In the genomic region with DNA sequence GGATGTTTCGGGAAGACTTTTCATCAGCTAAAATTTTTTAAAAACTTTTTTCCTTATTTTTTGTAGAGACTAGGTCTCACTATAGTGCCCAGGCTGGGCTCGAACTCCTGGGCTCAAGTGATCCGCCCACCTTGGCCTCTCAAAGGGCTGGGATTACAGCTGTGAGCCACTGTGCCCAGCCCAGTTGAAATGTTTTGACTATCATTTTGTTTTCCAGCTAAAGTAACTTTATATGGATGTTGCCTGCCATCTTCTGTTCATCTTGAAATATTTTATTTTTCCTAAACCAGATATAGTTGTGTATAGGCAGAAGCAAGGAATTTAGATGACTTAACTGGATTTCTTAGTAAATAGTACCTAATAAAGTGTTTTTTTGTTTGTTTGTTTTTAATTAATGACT, we compare ENCODE assay signal across 10 cellular contexts. TPM values are rescaled to one million over a fixed set of nuclear protein-coding genes. Genes with fewer than 3 reads are reported as not detected.
DNase-seq lines count a peak whose midpoint lies in the region; ATAC-seq and TF ChIP-seq lines count a peak whose summit lies in the region.
"Had no signal": no experiment of that assay in that cellular context is flagged by ENCODE, and none has a peak within 500 bp of the region (broad histone marks: within the 10 kb centered on the region; RNA-seq: fewer than 3 reads in every experiment).

No MANE protein-coding gene starts in this region.

- no peak overlapping the region for H3K27ac ChIP-seq in adrenal gland
- H3K27ac ChIP-seq in heart right ventricle = peak overlapping the region in 1 of 10 donors; percentile 61
- H3K27ac ChIP-seq in stomach = peak overlapping the region in 1 of 5 donors; percentile 37

- no peak for TF ChIP-seq EP300 in stomach (IDR thresholded peaks at IDR 0.05)

- no peaks in the 10 kb centered on the region for H3K36me3 ChIP-seq in adrenal gland (replicated peaks in 1 of 2)
- H3K36me3 ChIP-seq in heart right ventricle = peaks cover 0 to 27% (median 11%) of the 10 kb centered on the region in 9 donors
- H3K36me3 ChIP-seq in stomach = peaks cover 5 to 23% (median 10%) of the 10 kb centered on the region in 4 donors

- no peak for TF ChIP-seq POLR2A in adrenal gland (IDR thresholded peaks at IDR 0.05)
- no peak for TF ChIP-seq POLR2A in stomach (IDR thresholded peaks at IDR 0.05)

- intact Hi-C loops in adrenal gland (cut with DNase I) = loop anchor here in 1 of 2 donors (5.0 kb wide), 1 partner anchor 135 kb away; no protein-coding TSS in a partner anchor
- intact Hi-C loops in heart right ventricle (cut with DNase I) = loop anchor here in 7 of 10 donors (2.0 to 10.0 kb wide), 4 partner anchors 132 to 136 kb away; no protein-coding TSS in a partner anchor
- intact Hi-C loops in stomach (cut with DNase I; ENCODE audit: low total_unique reads) = loop anchor here (5.0 kb wide), 1 partner anchor 135 kb away; no protein-coding TSS in a partner anchor

- H3K9me3 ChIP-seq in adrenal gland (replicated peaks in 1 of 3) (no peaks in the 10 kb centered on the region), heart right ventricle (no peaks in the 10 kb centered on the region), stomach (no peaks in the 10 kb centered on the region)

- H3K27me3 ChIP-seq in adrenal gland = no peaks in the 10 kb centered on the region
- no peaks in the 10 kb centered on the region for H3K27me3 ChIP-seq in heart right ventricle
- no peaks in the 10 kb centered on the region for H3K27me3 ChIP-seq in stomach

- DNase-seq in HT1080 (ENCODE audit: low read depth) = peak; percentile 37
- DNase-seq in adrenal gland = peak; percentile 44 to 74 (median 64)
- DNase-seq in heart right ventricle = peak in 1 of 2 donors; percentile 30
- DNase-seq in stomach = no peak
- DNase-seq in cerebellum (ENCODE audit: low spot score) = no peak
- DNase-seq in activated CD4-positive, alpha-beta T cell treated with anti-CD3 and anti-CD28 coated beads, Interleukin-2, amount 50 U/mL, for 1 hour = no peak
- DNase-seq: activated CD8-positive, alpha-beta memory T cell treated with anti-CD3 and anti-CD28 coated beads, Interleukin-2, amount 50 U/mL, for 4 hours; NCI-H1417 treated with DMSO at 0.1 percent for 48 hours had no signal

- H3K4me3 ChIP-seq in adrenal gland (no peak overlapping the region), heart right ventricle (no peak overlapping the region), stomach (no peak overlapping the region)

- H3K4me1 ChIP-seq in adrenal gland (replicated peaks in 1 of 2) = no peaks in the 10 kb centered on the region
- H3K4me1 ChIP-seq in heart right ventricle = no peaks in the 10 kb centered on the region
- no peaks in the 10 kb centered on the region for H3K4me1 ChIP-seq in stomach

- TF ChIP-seq CTCF in adrenal gland (IDR thresholded peaks at IDR 0.05) = peak in 5 of 6 experiments; percentile 49 to 68 (median 61)
- TF ChIP-seq CTCF in heart right ventricle (IDR thresholded peaks at IDR 0.05) = peak in 5 of 9 donors; percentile 19 to 48 (median 35)
- TF ChIP-seq CTCF in stomach (IDR thresholded peaks at IDR 0.05) = peak in 4 of 7 experiments; percentile 8 to 43 (median 22)

- 42 to 57% (median 47%) methylated on average over 3 of the region's 3 CpGs for WGBS in adrenal gland, 4 donors
- 70 to 71% methylated on average over 3 of the region's 3 CpGs for WGBS in heart right ventricle, 2 donors
- WGBS in stomach, 5 donors = 41 to 54% (median 45%) methylated on average over 3 of the region's 3 CpGs

- ATAC-seq in heart right ventricle = peak; percentile 56 to 84 (median 68)
- ATAC-seq in HG03565 (IDR thresholded peaks at IDR 0.05; ENCODE audit: unreplicated experiment) = no peak
- no peak for ATAC-seq in HG03095 (IDR thresholded peaks at IDR 0.05; ENCODE audit: unreplicated experiment)

RNA-seq across cellular contexts. Expression of gene CAB39L, which starts 7.0 kb away (rescaled TPM):
- total RNA-seq in HT1080 (2014; rRNA removed; shearing (Covaris generic)) = 1.5 and 2.1 TPM in 2 replicates
- polyA plus RNA-seq in HT1080 (2015; cell fraction: cytosol; rRNA removed) = 1.7 and 3.2 TPM in 2 replicates
- 1.9 and 2.1 TPM in 2 replicates for polyA plus RNA-seq in HT1080 (2015; cell fraction: nucleus; rRNA removed)
- total RNA-seq in adrenal gland = 100 to 1,000 TPM in 1 of 8 donors, 10 to 100 TPM in 7; 19.8 to 115 (median 54.0) TPM
- polyA plus RNA-seq in adrenal gland = 10 to 100 TPM; 17.8 to 23.0 (median 22.4) TPM
- 10 to 100 TPM; 13.8 to 33.2 (median 17.9) TPM for total RNA-seq in heart right ventricle
- 1 to 10 TPM; 7.1 to 9.7 TPM for polyA plus RNA-seq in heart right ventricle
- total RNA-seq in stomach = 10 to 100 TPM; 29.3 to 61.6 (median 45.5) TPM
- polyA plus RNA-seq in stomach = 10 to 100 TPM; 11.4 to 20.2 (median 12.0) TPM
- 19.7 TPM for total RNA-seq in cerebellum

RNA-seq across cellular contexts. Expression of gene SETDB2, which starts 7.2 kb away (rescaled TPM):
- 4.2 and 5.1 TPM in 2 replicates for total RNA-seq in HT1080 (2014; rRNA removed; shearing (Covaris generic))
- 3.7 and 5.2 TPM in 2 replicates for polyA plus RNA-seq in HT1080 (2015; cell fraction: cytosol; rRNA removed)
- polyA plus RNA-seq in HT1080 (2015; cell fraction: nucleus; rRNA removed) = 6.6 and 7.0 TPM in 2 replicates
- total RNA-seq in adrenal gland (10 to 100 TPM in 6 of 8 donors, 1 to 10 TPM in 2; 7.4 to 21.3 (median 13.5) TPM), heart right ventricle (10 to 100 TPM; 11.4 to 18.2 (median 13.8) TPM), stomach (10 to 100 TPM in 3 of 5 donors, 1 to 10 TPM in 2; 3.5 to 28.6 (median 13.5) TPM), cerebellum (17.0 TPM)
- polyA plus RNA-seq in adrenal gland (10 to 100 TPM in 2 of 3 donors, 1 to 10 TPM in 1; 4.4 to 14.7 (median 10.9) TPM), heart right ventricle (1 to 10 TPM; 3.8 to 4.9 TPM), stomach (1 to 10 TPM; 3.4 to 6.6 (median 3.5) TPM)

RNA-seq across cellular contexts. Expression of gene PHF11, which starts 58.9 kb away (rescaled TPM):
- total RNA-seq in HT1080 (2014; rRNA removed; shearing (Covaris generic)) = 3.3 and 4.8 TPM in 2 replicates
- polyA plus RNA-seq in HT1080 (2015; cell fraction: cytosol; rRNA removed) = 11.0 and 13.4 TPM in 2 replicates
- 26.3 and 35.4 TPM in 2 replicates for polyA plus RNA-seq in HT1080 (2015; cell fraction: nucleus; rRNA removed)
- 10 to 100 TPM; 23.8 to 73.9 (median 60.7) TPM for total RNA-seq in adrenal gland
- 100 to 1,000 TPM in 2 of 3 donors, 10 to 100 TPM in 1; 85.0 to 136 (median 129) TPM for polyA plus RNA-seq in adrenal gland
- total RNA-seq in heart right ventricle = 10 to 100 TPM; 16.6 to 43.4 (median 19.6) TPM
- 10 to 100 TPM; 22.4 to 61.2 TPM for polyA plus RNA-seq in heart right ventricle
- 100 to 1,000 TPM in 1 of 5 donors, 10 to 100 TPM in 4; 18.2 to 140 (median 50.0) TPM for total RNA-seq in stomach
- polyA plus RNA-seq in stomach = 10 to 100 TPM; 28.6 to 68.5 (median 54.2) TPM
- 11.1 TPM for total RNA-seq in cerebellum

Comparison
In these comparisons a context has a peak if more than half of its experiments do, and no peak if none do; other contexts are left out.
1. DNase-seq: peak in HT1080 (single experiment) and adrenal gland (7 of 7); none in stomach (single experiment), cerebellum (single experiment) and activated CD4-positive, alpha-beta T cell treated with anti-CD3 and anti-CD28 coated beads, Interleukin-2, amount 50 U/mL, for 1 hour (single experiment).
2. ATAC-seq: peak in heart right ventricle (8 of 8); none in HG03565 (single experiment) and HG03095 (single experiment).
3. Peak in every context shown above with its lines, with median percentiles within 50 percentile points of each other: CTCF ChIP-seq.